In the genomic region with DNA sequence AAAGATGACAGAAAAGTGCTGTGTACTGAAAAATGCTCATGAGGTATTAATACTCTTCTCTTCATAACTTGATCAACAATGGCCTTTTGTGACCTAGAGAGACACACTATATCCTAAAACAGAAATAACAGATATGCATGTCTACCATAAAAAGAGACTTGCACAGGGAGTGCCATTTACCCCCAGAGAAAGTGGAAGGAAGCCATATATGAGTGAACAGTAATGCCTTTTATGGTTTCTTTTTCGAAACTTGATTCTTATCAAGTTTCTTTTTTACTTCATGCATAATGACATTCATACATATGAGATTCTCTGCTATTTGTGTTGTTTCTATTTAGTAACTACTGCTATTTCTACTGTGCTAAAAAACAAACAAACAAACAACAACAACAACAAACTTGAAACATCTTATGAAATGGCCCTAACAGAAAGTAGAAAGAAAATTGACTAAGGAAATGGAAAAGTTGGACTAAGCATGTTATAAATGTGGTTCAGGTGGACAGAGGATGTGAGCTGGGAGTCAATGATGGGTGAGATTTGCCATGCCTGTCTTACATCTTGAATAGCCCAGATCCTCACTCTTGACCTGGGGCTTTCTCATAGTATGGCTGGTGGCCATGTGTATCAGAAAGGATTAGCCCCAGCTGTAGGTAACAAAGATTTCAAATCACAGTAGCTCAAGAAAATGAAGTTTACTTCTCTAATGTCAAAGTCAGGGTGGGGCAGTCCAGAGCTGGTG, we compare ENCODE assay signal across 20 cellular contexts. TPM values are rescaled to one million over a fixed set of nuclear protein-coding genes. Genes with fewer than 3 reads are reported as not detected.
DNase-seq lines count a peak whose midpoint lies in the region; ATAC-seq, FAIRE-seq and TF ChIP-seq lines count a peak whose summit lies in the region.
"Had no signal": no experiment of that assay in that cellular context is flagged by ENCODE, and none has a peak within 500 bp of the region (broad histone marks: within the 10 kb centered on the region; RNA-seq: fewer than 3 reads in every experiment).

No MANE protein-coding gene starts in this region.

- H3K4me2 ChIP-seq in A549 = no peak overlapping the region
- H3K4me2 ChIP-seq: KMS-11 had no signal

- WGBS in A549 (ENCODE audit: missing lambda C conversion rate) = 7% methylated on average over 1 of the region's 1 CpG

- H3K9me3 ChIP-seq in A549 = no peaks in the 10 kb centered on the region
- H3K9me3 ChIP-seq: neutrophil had no signal

- TF ChIP-seq EP300 in A549 (IDR thresholded peaks at IDR 0.05) = no peak

- TF ChIP-seq CTCF in A549 (IDR thresholded peaks at IDR 0.05) = no peak

- POLR2A ChIA-PET in A549 (lab: Yijun Ruan, JAX) = no interaction called here

- ATAC-seq in A549 = no peak
- ATAC-seq in GM18867 (IDR thresholded peaks at IDR 0.05; ENCODE audit: unreplicated experiment) = peak; percentile 83
- peak; percentile 81 for ATAC-seq in GM21723 (IDR thresholded peaks at IDR 0.05; ENCODE audit: unreplicated experiment)
- peak; percentile 77 for ATAC-seq in HG03442 (IDR thresholded peaks at IDR 0.05; ENCODE audit: unreplicated experiment)
- ATAC-seq: activated CD8-positive, alpha-beta T cell treated with anti-CD3 and anti-CD28 coated beads for 36 hours; left ventricle myocardium superior; stimulated activated naive B cell treated with anti-CD40 and anti-IgM and Interleukin-4, amounts not matched to agents 10 μg/mL and 1 μg/mL and 100 μg/mL, for 72 hours had no signal

- H3K4me1 ChIP-seq in A549 = no peaks in the 10 kb centered on the region
- H3K4me1 ChIP-seq: esophagus muscularis mucosa, upper lobe of left lung had no signal

- TF ChIP-seq POLR2A in A549 (IDR thresholded peaks at IDR 0.05; ENCODE audit: low read length) = no peak

- H3K27ac ChIP-seq in A549 = no peak overlapping the region
- H3K27ac ChIP-seq: esophagus muscularis mucosa, KMS-11, neutrophil, upper lobe of left lung had no signal

- DNase-seq in A549 (ENCODE audit: low read depth in 1 of 2, low spot score in 1 of 2) (no peak), SKM-1 treated with dmso at 0.1 percent for 144 hours (lab: John Stamatoyannopoulos, UW; ENCODE audit: unreplicated experiment) (no peak), SW480 (ENCODE audit: low spot score) (no peak), NCI-H2196 treated with DMSO at 0.1 percent for 48 hours (lab: John Stamatoyannopoulos, UW; ENCODE audit: unreplicated experiment) (no peak), germinal center (ENCODE audit: low spot score) (no peak)
- DNase-seq: activated CD8-positive, alpha-beta T cell treated with anti-CD3 and anti-CD28 coated beads for 36 hours; C1 segment of cervical spinal cord; DMS153; left ventricle myocardium superior; NCI-H1105; NCI-H82; RPMI8226; stimulated activated naive B cell treated with anti-CD40 and anti-IgM and Interleukin-4, amounts not matched to agents 10 μg/mL and 1 μg/mL and 100 μg/mL, for 72 hours; upper lobe of left lung had no signal

- CTCF ChIA-PET in A549 (lab: Yijun Ruan, JAX) = no interaction called here

- H3K4me3 ChIP-seq in A549 = no peak overlapping the region
- H3K4me3 ChIP-seq: esophagus muscularis mucosa, upper lobe of left lung had no signal

- no peak for TF ChIP-seq RAD21 in A549 (conservative IDR thresholded peaks at IDR 0.05 in 1 of 2, IDR thresholded peaks at IDR 0.05 in 1 of 2)

- FAIRE-seq in A549 (lab: Jason Lieb, UNC) = peak; percentile 23

TF ChIP-seq in A549, 52 proteins besides CTCF, POLR2A, EP300 and RAD21:
- TF ChIP-seq POLR2AphosphoS2 (conservative IDR thresholded peaks at IDR 0.05; ENCODE audit: low read length) = no peak
- TF ChIP-seq HOXA7 (CRISPR knock-in tag; IDR thresholded peaks at IDR 0.05) = no peak
- TF ChIP-seq CHD4 (IDR thresholded peaks at IDR 0.05; ENCODE audit: borderline replicate concordance) = no peak
- TF ChIP-seq GATA3 (IDR thresholded peaks at IDR 0.05; ENCODE audit: borderline replicate concordance) = no peak
- no peak for TF ChIP-seq HOXB13 (CRISPR knock-in tag; IDR thresholded peaks at IDR 0.05; ENCODE audit: low read depth)
- TF ChIP-seq, protein P1, sequence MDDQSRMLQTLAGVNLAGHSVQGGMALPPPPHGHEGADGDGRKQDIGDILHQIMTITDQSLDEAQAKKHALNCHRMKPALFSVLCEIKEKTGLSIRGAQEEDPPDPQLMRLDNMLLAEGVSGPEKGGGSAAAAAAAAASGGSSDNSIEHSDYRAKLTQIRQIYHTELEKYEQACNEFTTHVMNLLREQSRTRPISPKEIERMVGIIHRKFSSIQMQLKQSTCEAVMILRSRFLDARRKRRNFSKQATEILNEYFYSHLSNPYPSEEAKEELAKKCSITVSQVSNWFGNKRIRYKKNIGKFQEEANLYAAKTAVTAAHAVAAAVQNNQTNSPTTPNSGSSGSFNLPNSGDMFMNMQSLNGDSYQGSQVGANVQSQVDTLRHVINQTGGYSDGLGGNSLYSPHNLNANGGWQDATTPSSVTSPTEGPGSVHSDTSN (IDR thresholded peaks at IDR 0.05) = no peak
- no peak for TF ChIP-seq ZC3H11A (IDR thresholded peaks at IDR 0.05)
- TF ChIP-seq, protein P2, sequence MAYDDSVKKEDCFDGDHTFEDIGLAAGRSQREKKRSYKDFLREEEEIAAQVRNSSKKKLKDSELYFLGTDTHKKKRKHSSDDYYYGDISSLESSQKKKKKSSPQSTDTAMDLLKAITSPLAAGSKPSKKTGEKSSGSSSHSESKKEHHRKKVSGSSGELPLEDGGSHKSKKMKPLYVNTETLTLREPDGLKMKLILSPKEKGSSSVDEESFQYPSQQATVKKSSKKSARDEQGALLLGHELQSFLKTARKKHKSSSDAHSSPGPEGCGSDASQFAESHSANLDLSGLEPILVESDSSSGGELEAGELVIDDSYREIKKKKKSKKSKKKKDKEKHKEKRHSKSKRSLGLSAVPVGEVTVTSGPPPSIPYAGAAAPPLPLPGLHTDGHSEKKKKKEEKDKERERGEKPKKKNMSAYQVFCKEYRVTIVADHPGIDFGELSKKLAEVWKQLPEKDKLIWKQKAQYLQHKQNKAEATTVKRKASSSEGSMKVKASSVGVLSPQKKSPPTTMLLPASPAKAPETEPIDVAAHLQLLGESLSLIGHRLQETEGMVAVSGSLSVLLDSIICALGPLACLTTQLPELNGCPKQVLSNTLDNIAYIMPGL (CRISPR knock-in tag; IDR thresholded peaks at IDR 0.05; ENCODE audit: borderline replicate concordance) = no peak
- TF ChIP-seq, protein P3, sequence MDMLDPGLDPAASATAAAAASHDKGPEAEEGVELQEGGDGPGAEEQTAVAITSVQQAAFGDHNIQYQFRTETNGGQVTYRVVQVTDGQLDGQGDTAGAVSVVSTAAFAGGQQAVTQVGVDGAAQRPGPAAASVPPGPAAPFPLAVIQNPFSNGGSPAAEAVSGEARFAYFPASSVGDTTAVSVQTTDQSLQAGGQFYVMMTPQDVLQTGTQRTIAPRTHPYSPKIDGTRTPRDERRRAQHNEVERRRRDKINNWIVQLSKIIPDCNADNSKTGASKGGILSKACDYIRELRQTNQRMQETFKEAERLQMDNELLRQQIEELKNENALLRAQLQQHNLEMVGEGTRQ (IDR thresholded peaks at IDR 0.05) = no peak
- no peak for TF ChIP-seq ZFP36 (IDR thresholded peaks at IDR 0.05; ENCODE audit: borderline replicate concordance, partially characterized antibody)
- TF ChIP-seq MYC (IDR thresholded peaks at IDR 0.05; ENCODE audit: borderline replicate concordance, low read length) = no peak
- no peak for TF ChIP-seq CEBPB (IDR thresholded peaks at IDR 0.05)
- no peak for TF ChIP-seq CHD2 (IDR thresholded peaks at IDR 0.05; ENCODE audit: low read length, partially characterized antibody)

RNA-seq across cellular contexts. Expression of a gene that starts 43.8 kb away (rescaled TPM):
- polyA plus RNA-seq in A549 (2011; rRNA removed) = 21.8 and 27.5 TPM in 2 replicates
- polyA plus RNA-seq in A549 (2012; cell fraction: cytosol; rRNA removed) = 19.6 and 20.8 TPM in 2 replicates
- polyA plus RNA-seq in A549 (2012; cell fraction: nucleus; rRNA removed) = 23.3 and 23.7 TPM in 2 replicates
- 13.9 to 15.9 TPM (median 14.2 TPM) in 3 replicates for polyA plus RNA-seq in A549 (2017; fragmentation: RNase III; extraction: RNeasy Plus Mini Kit Qiagen cat#74134 plus additional on column Dnase treatment)
- polyA minus RNA-seq in A549 (2011; rRNA and poly(A)+ RNA removed) = 19.1 and 23.6 TPM in 2 replicates

Comparison
In these comparisons a context has a peak if more than half of its experiments do, and no peak if none do; other contexts are left out.
1. ATAC-seq: peak in GM18867 (single experiment), GM21723 (single experiment) and HG03442 (single experiment); none in A549 (0 of 2).